15 cellular contexts compared by ENCODE assay signal in genomic region chr4:102474736-102475504, GRCh38. TPM values are rescaled to one million over a fixed set of nuclear protein-coding genes. Genes with fewer than 3 reads are reported as not detected.
A peak's percentile ranks its signal among the peaks of the same experiment; 100 is the strongest.
DNase-seq lines count a peak whose midpoint lies in the region; ATAC-seq and TF ChIP-seq lines count a peak whose summit lies in the region.
"Had no signal": no experiment of that assay in that cellular context is flagged by ENCODE, and none has a peak within 500 bp of the region (broad histone marks: within the 10 kb centered on the region; RNA-seq: fewer than 3 reads in every experiment).

No MANE protein-coding gene starts in this region.

- DNase-seq in ELR (ENCODE audit: low read depth): peak; percentile 17
- no peak for DNase-seq in WTC11 (ENCODE audit: low spot score)
- DNase-seq in left colon: no peak
- peak; percentile 88 to 95 for DNase-seq in trophoblast cell
- no peak for DNase-seq in NCI-H526 treated with DMSO at 0.1 percent for 48 hours (lab: John Stamatoyannopoulos, UW)
- no peak for DNase-seq in H4 (ENCODE audit: low spot score)
- DNase-seq: Caco-2; CD4-positive, CD25-positive, alpha-beta regulatory T cell; MG63; NCI-H1092 treated with DMSO at 0.1 percent for 48 hours; NCI-H345; NCI-H526; SHP77 treated with DMSO at 0.1 percent for 48 hours had no signal

- H4K91ac ChIP-seq in trophoblast cell (ENCODE audit: low read depth, low read length): no peak overlapping the region

- peaks cover 2% of the 10 kb centered on the region; the same call in 1 of the 2 replicates for H3K27me3 Mint-ChIP-seq in WTC11 (ENCODE audit: low read depth)

- WGBS in trophoblast cell (ENCODE audit: extremely low coverage, insufficient coverage, insufficient read length): no CpG with 5 or more reads among the region's 5 CpGs

- H3K9ac ChIP-seq in trophoblast cell (ENCODE audit: low read length): no peak overlapping the region
- H3K9ac ChIP-seq: KMS-11 had no signal

- TF ChIP-seq CTCF in WTC11 (IDR thresholded peaks at IDR 0.05): no peak

- no peak overlapping the region for H3K14ac ChIP-seq in trophoblast cell (ENCODE audit: low read length)

- no peak overlapping the region for H3K27ac Mint-ChIP-seq in WTC11
- H3K27ac Mint-ChIP-seq: CD4-positive, CD25-positive, alpha-beta regulatory T cell had no signal

- no peaks in the 10 kb centered on the region for H3K36me3 ChIP-seq in trophoblast cell (ENCODE audit: control insufficient read depth in 1 of 2, insufficient read depth in 2 of 2, low read length in 2 of 2)
- H3K36me3 ChIP-seq: MG63 had no signal

- H2BK12ac ChIP-seq in trophoblast cell (ENCODE audit: low read length): no peak overlapping the region

- no peaks in the 10 kb centered on the region for H3K27me3 ChIP-seq in trophoblast cell (ENCODE audit: insufficient read depth, low read length)
- H3K27me3 ChIP-seq: MG63 had no signal

- peaks cover 48% of the 10 kb centered on the region for H3K9me3 Mint-ChIP-seq in WTC11

- H3K4me2 ChIP-seq in trophoblast cell (ENCODE audit: low read length): peak overlapping the region; percentile 45
- H3K4me2 ChIP-seq: KMS-11 had no signal

- no peak overlapping the region for H4K12ac ChIP-seq in trophoblast cell (ENCODE audit: low read depth, low read length)

- no peak overlapping the region for H3K4me3 ChIP-seq in trophoblast cell (ENCODE audit: low read depth, low read length)
- H3K4me3 ChIP-seq: MG63 had no signal

- peak overlapping the region; percentile 43 for H2AFZ ChIP-seq in trophoblast cell (ENCODE audit: insufficient read depth, low read length, poor library complexity)

- no peak overlapping the region for H3K4ac ChIP-seq in trophoblast cell (ENCODE audit: low read depth, low read length)

- intact Hi-C loops in left colon (cut with DNase I, micrococcal nuclease): no loop called here

- no peak overlapping the region for H2BK120ac ChIP-seq in trophoblast cell (ENCODE audit: insufficient read depth, low read length, poor library complexity)

- H3K27ac ChIP-seq in trophoblast cell (ENCODE audit: low read depth, low read length): no peak overlapping the region
- H3K27ac ChIP-seq: KMS-11 had no signal

- CTCF ChIA-PET in WTC11 (lab: Charles Lee): no interaction called here

- H3K79me2 ChIP-seq in trophoblast cell (ENCODE audit: control insufficient read depth, insufficient read depth, low read length, poor library complexity): no peaks in the 10 kb centered on the region

- POLR2A ChIA-PET in WTC11 (lab: Charles Lee): interaction anchor here (0.6 kb wide), 1 partner anchor 44 kb away, joined by 3 read pairs; no protein-coding TSS in a partner anchor

- H3K4me1 ChIP-seq in trophoblast cell (ENCODE audit: control insufficient read depth in 1 of 2, insufficient read depth in 2 of 2, low read length in 2 of 2): peaks cover 2 to 4% of the 10 kb centered on the region in 2 experiments

- no peak overlapping the region for H2BK5ac ChIP-seq in trophoblast cell (ENCODE audit: low read depth, low read length, poor library complexity)

- no peak overlapping the region for H3K23ac ChIP-seq in trophoblast cell (ENCODE audit: low read length)

- peaks cover 3% of the 10 kb centered on the region; the same call in 1 of the 2 replicates for H3K4me1 Mint-ChIP-seq in WTC11

- no peak overlapping the region for H2AK5ac ChIP-seq in trophoblast cell (ENCODE audit: low read length)

- H3K4me3 Mint-ChIP-seq in WTC11: no peak overlapping the region
- H3K4me3 Mint-ChIP-seq: CD4-positive, CD25-positive, alpha-beta regulatory T cell had no signal

- no peaks in the 10 kb centered on the region for H3K79me1 ChIP-seq in trophoblast cell (ENCODE audit: low read length)

- H3K36me3 Mint-ChIP-seq in WTC11: peaks cover 22% of the 10 kb centered on the region

- no peak overlapping the region for H4K8ac ChIP-seq in trophoblast cell (ENCODE audit: low read depth, low read length)

- ATAC-seq in WTC11 (0 out of 2 replicates have a peak, but pooled peaks have one; percentile 20), left colon (peak; percentile 31), HG02763 (IDR thresholded peaks at IDR 0.05; ENCODE audit: unreplicated experiment) (no peak)

- peaks cover 10% of the 10 kb centered on the region for H3K9me3 ChIP-seq in trophoblast cell (ENCODE audit: insufficient read depth, low read depth, low read length)
- H3K9me3 ChIP-seq: MG63 had no signal

- no peak overlapping the region for H3K18ac ChIP-seq in trophoblast cell (ENCODE audit: low read length)

TF ChIP-seq in WTC11, 78 proteins besides CTCF, POLR2A, EP300 and RAD21:
- TF ChIP-seq FOXK1 (CRISPR knock-in tag; IDR thresholded peaks at IDR 0.05) (no peak), AFF4 (CRISPR knock-in tag; IDR thresholded peaks at IDR 0.05; ENCODE audit: borderline replicate concordance) (no peak), MLX (CRISPR knock-in tag; IDR thresholded peaks at IDR 0.05) (no peak), ZNF423 (CRISPR knock-in tag; IDR thresholded peaks at IDR 0.05) (no peak), ATF3 (CRISPR knock-in tag; conservative IDR thresholded peaks at IDR 0.05) (no peak), CREB1 (CRISPR knock-in tag; IDR thresholded peaks at IDR 0.05) (no peak)
TF ChIP-seq in WTC11: peak in this region for 0.

RNA-seq across cellular contexts. Expression of gene NFKB1, which starts 26.2 kb away (rescaled TPM):
- 5.6 to 7.6 TPM (median 5.9 TPM) in 3 replicates for total RNA-seq in WTC11 (2021)
- 10 to 100 TPM; 45.3 to 49.8 TPM for total RNA-seq in left colon
- polyA plus RNA-seq in trophoblast cell (2013): 10.3 and 10.7 TPM in 2 replicates
- 14.5 and 16.4 TPM in 2 replicates for total RNA-seq in H4 (2014; rRNA removed; shearing (Covaris generic))

Comparison
In these comparisons a context has a peak if more than half of its experiments do, and no peak if none do; other contexts are left out.
1. DNase-seq: peak in ELR (single experiment) and trophoblast cell (2 of 2); none in WTC11 (single experiment), left colon (0 of 2), NCI-H526 treated with DMSO at 0.1 percent for 48 hours (single experiment) and H4 (single experiment).